Comparison of ENCODE assay signal across 22 cellular contexts in the genomic region with DNA sequence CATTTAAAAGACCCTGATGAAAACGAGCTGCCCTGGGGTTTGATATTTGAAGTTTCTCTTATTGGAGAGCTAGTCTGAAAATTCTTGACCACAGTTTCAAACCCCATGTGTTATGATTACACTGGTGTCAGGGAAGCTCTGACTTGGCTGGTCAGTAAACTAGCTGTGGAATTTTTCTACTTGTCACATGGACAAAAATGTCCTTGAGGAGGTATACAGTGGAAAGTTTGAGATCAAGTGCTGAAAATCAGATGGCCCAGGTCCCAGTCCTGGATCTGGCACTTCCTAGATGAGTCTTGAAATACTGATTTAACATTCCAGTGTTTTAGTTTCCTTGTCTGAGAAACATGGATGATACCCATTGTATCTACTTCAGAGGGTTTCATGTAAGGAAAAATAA. TPM values are rescaled to one million over a fixed set of nuclear protein-coding genes. Genes with fewer than 3 reads are reported as not detected.
"Had no signal": no experiment of that assay in that cellular context is flagged by ENCODE, and none has a peak within 500 bp of the region (broad histone marks: within the 10 kb centered on the region; RNA-seq: fewer than 3 reads in every experiment).

No MANE protein-coding gene starts in this region.

- H3K9me3 Mint-ChIP-seq: activated CD4-positive, alpha-beta memory T cell treated with anti-CD3 and anti-CD28 coated beads, Interleukin-2, amount 10 ng/mL, durations not matched to agents 7 days and 5 days; activated T-cell treated with anti-CD3 and anti-CD28 coated beads, Interleukin-2, amount 50 U/mL, for 24 hours; activated T-helper 2 cell treated with anti-CD3 and anti-CD28 coated beads, Interferon-gamma antibody, Interleukin-2, Interleukin-4, amounts not matched to agents 10 μg/mL and 5 μg/mL and 100 μg/mL, durations not matched to agents 14 hours and 24 hours and 36 hours had no signal

- H3K27me3 ChIP-seq: breast epithelium, left lung, stomach, testis, upper lobe of left lung had no signal

- ATAC-seq: left lung; stimulated activated effector memory CD8-positive, alpha-beta T cell treated with anti-CD3 and anti-CD28 coated beads, Interleukin-12 subunit alpha, Interleukin-12 subunit beta, amount 100 ng/mL, for 72 hours; T-cell had no signal

- H3K4me1 ChIP-seq: breast epithelium, left lung, stomach, testis, upper lobe of left lung had no signal

- H3K27ac ChIP-seq: left lung, stomach, testis, upper lobe of left lung had no signal

- H3K27ac Mint-ChIP-seq: activated CD4-positive, alpha-beta memory T cell treated with anti-CD3 and anti-CD28 coated beads, Interleukin-2, amount 10 ng/mL, durations not matched to agents 7 days and 5 days; activated T-cell treated with anti-CD3 and anti-CD28 coated beads, Interleukin-2, amount 50 U/mL, for 24 hours; activated T-helper 2 cell treated with anti-CD3 and anti-CD28 coated beads, Interferon-gamma antibody, Interleukin-2, Interleukin-4, amounts not matched to agents 10 μg/mL and 5 μg/mL and 100 μg/mL, durations not matched to agents 14 hours and 24 hours and 36 hours; stimulated activated effector memory CD8-positive, alpha-beta T cell treated with anti-CD3 and anti-CD28 coated beads, Interleukin-12 subunit alpha, Interleukin-12 subunit beta, amount 100 ng/mL, for 72 hours; T-cell had no signal

- H3K4me1 Mint-ChIP-seq: activated CD4-positive, alpha-beta memory T cell treated with anti-CD3 and anti-CD28 coated beads, Interleukin-2, amount 10 ng/mL, durations not matched to agents 7 days and 5 days; stimulated activated effector memory CD8-positive, alpha-beta T cell treated with anti-CD3 and anti-CD28 coated beads, Interleukin-12 subunit alpha, Interleukin-12 subunit beta, amount 100 ng/mL, for 72 hours; T-cell had no signal

- H3K36me3 ChIP-seq: breast epithelium, left lung, stomach, upper lobe of left lung had no signal

- H3K27me3 Mint-ChIP-seq: activated CD4-positive, alpha-beta memory T cell treated with anti-CD3 and anti-CD28 coated beads, Interleukin-2, amount 10 ng/mL, durations not matched to agents 7 days and 5 days; activated T-cell treated with anti-CD3 and anti-CD28 coated beads, Interleukin-2, amount 50 U/mL, for 24 hours had no signal

- H3K4me3 ChIP-seq: breast epithelium, left lung, stomach, testis, upper lobe of left lung had no signal

- H3K9ac ChIP-seq: SK-N-SH had no signal

- H3K36me3 Mint-ChIP-seq: stimulated activated effector memory CD8-positive, alpha-beta T cell treated with anti-CD3 and anti-CD28 coated beads, Interleukin-12 subunit alpha, Interleukin-12 subunit beta, amount 100 ng/mL, for 72 hours; T-cell had no signal

- H3K4me3 Mint-ChIP-seq: activated CD4-positive, alpha-beta memory T cell treated with anti-CD3 and anti-CD28 coated beads, Interleukin-2, amount 10 ng/mL, durations not matched to agents 7 days and 5 days; activated T-cell treated with anti-CD3 and anti-CD28 coated beads, Interleukin-2, amount 50 U/mL, for 24 hours; stimulated activated effector memory CD8-positive, alpha-beta T cell treated with anti-CD3 and anti-CD28 coated beads, Interleukin-12 subunit alpha, Interleukin-12 subunit beta, amount 100 ng/mL, for 72 hours; T-cell had no signal

- H3K9me3 ChIP-seq: breast epithelium, left lung, SK-N-SH, stomach, testis, upper lobe of left lung had no signal

- DNase-seq: activated CD4-positive, alpha-beta memory T cell treated with anti-CD3 and anti-CD28 coated beads, Interleukin-2, amount 10 ng/mL, durations not matched to agents 7 days and 5 days; activated CD4-positive, alpha-beta T cell treated with anti-CD3 and anti-CD28 coated beads for 48 hours; activated CD4-positive, CD25-positive, alpha-beta regulatory T cell; activated naive CD4-positive, alpha-beta T cell treated with Interleukin-2 at 50 U/mL for 16 hours; activated T-cell treated with anti-CD3 and anti-CD28 coated beads, Interleukin-2, amount 50 U/mL, for 24 hours; anterior cingulate cortex; erythroblast; foreskin melanocyte; glutamatergic neuron; kidney; left lung; occipital lobe; SK-N-SH; stimulated activated CD4-positive, alpha-beta T cell treated with anti-CD3 and anti-CD28 coated beads, Interleukin-4, amount 100 ng/mL, for 24 hours; stomach; T-cell; testis; upper lobe of left lung had no signal

RNA-seq across cellular contexts. Expression of a gene that starts 30.7 kb away (rescaled TPM):
- total RNA-seq: activated CD4-positive, alpha-beta memory T cell treated with anti-CD3 and anti-CD28 coated beads, Interleukin-2, amount 10 ng/mL, durations not matched to agents 7 days and 5 days; activated T-helper 2 cell treated with anti-CD3 and anti-CD28 coated beads, Interferon-gamma antibody, Interleukin-2, Interleukin-4, amounts not matched to agents 10 μg/mL and 5 μg/mL and 100 μg/mL, durations not matched to agents 14 hours and 24 hours and 36 hours; mononuclear cell had no signal
